Comparison of ENCODE assay signal across 11 cellular contexts in genomic region chr12:26874501-26875296, GRCh38. TPM values are rescaled to one million over a fixed set of nuclear protein-coding genes. Genes with fewer than 3 reads are reported as not detected.
DNase-seq lines count a peak whose midpoint lies in the region; ATAC-seq, FAIRE-seq and TF ChIP-seq lines count a peak whose summit lies in the region.
"Had no signal": no experiment of that assay in that cellular context is flagged by ENCODE, and none has a peak within 500 bp of the region (broad histone marks: within the 10 kb centered on the region; RNA-seq: fewer than 3 reads in every experiment).

No MANE protein-coding gene starts in this region.

- no peaks in the 10 kb centered on the region for H3K36me3 ChIP-seq in endothelial cell of umbilical vein (ENCODE audit: control insufficient read depth in 2 of 2, extremely low read depth in 1 of 2, insufficient read depth in 2 of 2, low read length in 2 of 2)

- no peak overlapping the region for H3K4me3 ChIP-seq in endothelial cell of umbilical vein (replicated peaks in 1 of 3; ENCODE audit: insufficient read depth in 1 of 3, low read depth in 1 of 3, low read length in 3 of 3)

- no peaks in the 10 kb centered on the region for H3K27me3 Mint-ChIP-seq in activated CD4-positive, alpha-beta memory T cell treated with anti-CD3 and anti-CD28 coated beads for 36 hours

- H2AFZ ChIP-seq in endothelial cell of umbilical vein (ENCODE audit: low read depth, low read length): no peak overlapping the region

- TF ChIP-seq CTCF in endothelial cell of umbilical vein (IDR thresholded peaks at IDR 0.05; ENCODE audit: extremely low read depth in 1 of 2, insufficient read depth in 1 of 2, low read depth in 1 of 2, low read length in 2 of 2): no peak

- H3K9me1 ChIP-seq in endothelial cell of umbilical vein (replicated peaks; ENCODE audit: control insufficient read depth, extremely low read depth, insufficient read depth, low read length): no peaks in the 10 kb centered on the region

- H3K4me1 Mint-ChIP-seq in activated CD4-positive, alpha-beta memory T cell treated with anti-CD3 and anti-CD28 coated beads for 36 hours (ENCODE audit: low read depth): no peaks in the 10 kb centered on the region
- H3K4me1 Mint-ChIP-seq: CD8-positive, alpha-beta memory T cell had no signal

- POLR2A ChIA-PET in endothelial cell of umbilical vein (lab: Charles Lee): no interaction called here
- POLR2A ChIA-PET in activated CD4-positive, alpha-beta memory T cell treated with anti-CD3 and anti-CD28 coated beads for 36 hours (lab: Charles Lee): no interaction called here

- no peaks in the 10 kb centered on the region for H3K79me2 ChIP-seq in endothelial cell of umbilical vein (ENCODE audit: control insufficient read depth, insufficient read depth, low read length)

- dilution Hi-C loops in endothelial cell of umbilical vein (cut with MboI; ENCODE audit: extremely low pct_ligation_motif_present, low sequenced_read_pairs): no loop called here

- peaks cover 24% of the 10 kb centered on the region for H3K4me1 ChIP-seq in endothelial cell of umbilical vein (ENCODE audit: control insufficient read depth, extremely low read depth, insufficient read depth, low read length)

- no peaks in the 10 kb centered on the region for H4K20me1 ChIP-seq in endothelial cell of umbilical vein (replicated peaks; ENCODE audit: control insufficient read depth, extremely low read depth, insufficient read depth, low read length)

- no peak overlapping the region for H3K9ac ChIP-seq in endothelial cell of umbilical vein (replicated peaks; ENCODE audit: extremely low read depth, insufficient read depth, low read length)

- BruUV-seq in endothelial cell of umbilical vein (replicated peaks; lab: Mats Ljungman, UMichigan): no TSS peak

- FAIRE-seq in GM18507 (lab: Jason Lieb, UNC): peak; percentile 75
- no peak for FAIRE-seq in endothelial cell of umbilical vein (lab: Jason Lieb, UNC)
- FAIRE-seq: islet of Langerhans had no signal

- no peak overlapping the region for H3K27ac Mint-ChIP-seq in activated CD4-positive, alpha-beta memory T cell treated with anti-CD3 and anti-CD28 coated beads for 36 hours

- no peaks in the 10 kb centered on the region for H3K9me3 ChIP-seq in endothelial cell of umbilical vein (replicated peaks; ENCODE audit: control insufficient read depth, insufficient read depth, low read length)

- DNase-seq in GM18507 (ENCODE audit: extremely low spot score, insufficient read length, low read depth) (peak; percentile 23), endothelial cell of umbilical vein (ENCODE audit: low read depth, low spot score) (peak; percentile 52), NCI-H187 treated with DMSO at 0.1 percent for 48 hours (lab: John Stamatoyannopoulos, UW) (no peak), NCI-H2227 treated with DMSO at 0.1 percent for 48 hours (lab: John Stamatoyannopoulos, UW) (no peak), UCSD-AML1 (lab: John Stamatoyannopoulos, UW; ENCODE audit: unreplicated experiment) (no peak)
- no peak for DNase-seq in activated CD4-positive, alpha-beta memory T cell treated with anti-CD3 and anti-CD28 coated beads for 36 hours
- DNase-seq: activated CD4-positive, alpha-beta T cell treated with anti-CD3 and anti-CD28 coated beads for 4 hours; CD8-positive, alpha-beta memory T cell had no signal

- no peaks in the 10 kb centered on the region for H3K36me3 Mint-ChIP-seq in activated CD4-positive, alpha-beta memory T cell treated with anti-CD3 and anti-CD28 coated beads for 36 hours
- H3K36me3 Mint-ChIP-seq: CD8-positive, alpha-beta memory T cell had no signal

- ATAC-seq in GM21619 (IDR thresholded peaks at IDR 0.05; ENCODE audit: unreplicated experiment) (peak; percentile 56), HG03520 (IDR thresholded peaks at IDR 0.05; ENCODE audit: unreplicated experiment) (peak; percentile 65)

- intact Hi-C loops in endothelial cell of umbilical vein (cut with micrococcal nuclease): no loop called here
- intact Hi-C loops in activated CD4-positive, alpha-beta memory T cell treated with anti-CD3 and anti-CD28 coated beads for 36 hours (cut with micrococcal nuclease): no loop called here

- H3K27ac ChIP-seq in endothelial cell of umbilical vein (ENCODE audit: insufficient read depth, low read depth, low read length): no peak overlapping the region

- no peaks in the 10 kb centered on the region for H3K27me3 ChIP-seq in endothelial cell of umbilical vein (ENCODE audit: control insufficient read depth in 2 of 2, insufficient read depth in 2 of 2, low read length in 2 of 2)

- no peak for TF ChIP-seq POLR2A in endothelial cell of umbilical vein (IDR thresholded peaks at IDR 0.05; ENCODE audit: low read depth, low read length)

- CTCF ChIA-PET in endothelial cell of umbilical vein (lab: Charles Lee): interaction anchor here (8.1 kb wide), 1 partner anchor 10 kb away, joined by 68 read pairs; no protein-coding TSS in a partner anchor
- CTCF ChIA-PET in activated CD4-positive, alpha-beta memory T cell treated with anti-CD3 and anti-CD28 coated beads for 36 hours (lab: Charles Lee): interaction anchor here (1.0 kb wide), 1 partner anchor 36 kb away, joined by 3 read pairs; no protein-coding TSS in a partner anchor

- H3K9me3 Mint-ChIP-seq in activated CD4-positive, alpha-beta memory T cell treated with anti-CD3 and anti-CD28 coated beads for 36 hours: no peaks in the 10 kb centered on the region
- H3K9me3 Mint-ChIP-seq: CD8-positive, alpha-beta memory T cell had no signal

- H3K4me2 ChIP-seq in endothelial cell of umbilical vein (ENCODE audit: insufficient read depth, low read length): no peak overlapping the region

- H3K4me3 Mint-ChIP-seq in activated CD4-positive, alpha-beta memory T cell treated with anti-CD3 and anti-CD28 coated beads for 36 hours: no peak overlapping the region
- H3K4me3 Mint-ChIP-seq: CD8-positive, alpha-beta memory T cell had no signal

TF ChIP-seq in endothelial cell of umbilical vein, 7 proteins besides CTCF, POLR2A, EP300 and RAD21:
- TF ChIP-seq POLR2AphosphoS5 (IDR thresholded peaks at IDR 0.05; ENCODE audit: insufficient read depth, low read depth, low read length) (no peak), EZH2 (IDR thresholded peaks at IDR 0.05; ENCODE audit: borderline replicate concordance, low read depth, low read length, severe bottlenecking) (no peak), FOS (IDR thresholded peaks at IDR 0.05; ENCODE audit: borderline replicate concordance, insufficient read depth, low read length) (no peak), MYC (IDR thresholded peaks at IDR 0.05; ENCODE audit: low read depth, low read length) (no peak), MAX (IDR thresholded peaks at IDR 0.05; ENCODE audit: insufficient read depth, insufficient read length) (no peak), GATA2 (IDR thresholded peaks at IDR 0.05; ENCODE audit: insufficient read depth, insufficient read length, low read depth, low read length) (no peak), JUN (IDR thresholded peaks at IDR 0.05; ENCODE audit: borderline replicate concordance, insufficient read depth, insufficient read length, low read depth) (no peak)

RNA-seq across cellular contexts. Expression of gene ITPR2, which starts 41.7 kb away (rescaled TPM):
- total RNA-seq in endothelial cell of umbilical vein: 86.8 and 88.5 TPM in 2 replicates
- polyA plus RNA-seq in endothelial cell of umbilical vein: 8.7 and 16.2 TPM in 2 replicates
- polyA plus RNA-seq in endothelial cell of umbilical vein (2011; cell fraction: cytosol; rRNA removed): 16.2 and 17.4 TPM in 2 replicates
- polyA plus RNA-seq in endothelial cell of umbilical vein (2011; cell fraction: nucleus; rRNA removed): 41.9 and 52.4 TPM in 2 replicates
- polyA plus RNA-seq in endothelial cell of umbilical vein (2012): 72.6 and 81.9 TPM in 2 replicates
- 136 and 148 TPM in 2 replicates for polyA minus RNA-seq in endothelial cell of umbilical vein
- 18.2 TPM for polyA minus RNA-seq in endothelial cell of umbilical vein (2011; cell fraction: cytosol; rRNA and poly(A)+ RNA removed)
- 292 and 418 TPM in 2 replicates for polyA minus RNA-seq in endothelial cell of umbilical vein (2011; cell fraction: nucleus; rRNA and poly(A)+ RNA removed)
- 10 to 100 TPM; 23.7 to 25.0 TPM for total RNA-seq in activated CD4-positive, alpha-beta memory T cell treated with anti-CD3 and anti-CD28 coated beads for 36 hours

Comparison
In these comparisons a context has a peak if more than half of its experiments do, and no peak if none do; other contexts are left out.
1. DNase-seq: peak in GM18507 (single experiment) and endothelial cell of umbilical vein (single experiment); none in NCI-H187 treated with DMSO at 0.1 percent for 48 hours (single experiment), activated CD4-positive, alpha-beta memory T cell treated with anti-CD3 and anti-CD28 coated beads for 36 hours (single experiment), NCI-H2227 treated with DMSO at 0.1 percent for 48 hours (single experiment) and UCSD-AML1 (single experiment).